In the genomic region with DNA sequence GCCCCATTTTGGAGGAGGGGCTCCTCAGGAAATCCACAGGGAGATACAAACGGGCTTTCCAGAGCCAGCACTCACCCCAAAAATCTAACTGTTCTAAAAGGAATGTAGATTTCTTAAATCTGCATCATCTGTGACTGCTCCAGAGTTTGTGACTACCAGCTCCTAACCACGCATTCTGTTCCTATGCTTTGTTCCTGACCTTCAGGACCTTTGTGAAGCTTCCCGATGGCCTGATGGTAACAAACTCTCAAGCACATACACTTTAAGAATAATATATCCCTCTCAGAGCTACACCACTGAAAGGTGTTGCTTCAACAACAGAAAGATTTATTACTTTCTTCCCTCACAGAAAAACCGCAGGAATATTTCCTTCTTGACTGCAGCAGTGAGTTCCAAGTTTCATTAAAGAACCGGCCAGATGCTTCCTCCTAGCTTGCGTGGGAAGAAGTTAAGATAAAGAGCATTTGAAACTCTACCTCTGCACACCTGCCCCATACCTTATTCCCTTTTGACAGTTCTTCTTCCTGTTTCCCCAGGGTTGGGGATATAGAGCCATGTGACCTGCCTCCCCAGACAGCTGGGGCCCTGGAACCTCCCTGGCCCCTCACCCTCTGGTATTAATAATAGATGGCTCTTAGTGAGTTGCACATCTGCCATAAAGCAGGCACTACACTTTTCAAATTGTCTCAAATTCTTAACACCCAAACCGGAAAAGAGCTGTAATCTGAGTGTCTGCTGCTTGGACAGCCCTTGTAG, we compare ENCODE assay signal across 8 cellular contexts. TPM values are rescaled to one million over a fixed set of nuclear protein-coding genes. Genes with fewer than 3 reads are reported as not detected.
DNase-seq lines count a peak whose midpoint lies in the region; ATAC-seq, FAIRE-seq and TF ChIP-seq lines count a peak whose summit lies in the region.

No MANE protein-coding gene starts in this region.

- peak overlapping the region; percentile 44 for H3K4me3 Mint-ChIP-seq in activated naive CD4-positive, alpha-beta T cell treated with anti-CD3 and anti-CD28 coated beads, Interleukin-2, amount 10 ng/mL, durations not matched to agents 7 days and 5 days

- H3K36me3 Mint-ChIP-seq in activated naive CD4-positive, alpha-beta T cell treated with anti-CD3 and anti-CD28 coated beads, Interleukin-2, amount 10 ng/mL, durations not matched to agents 7 days and 5 days = peaks cover 3% of the 10 kb centered on the region

- no peak overlapping the region for H3K4me3 ChIP-seq in esophagus muscularis mucosa

- peak overlapping the region; percentile 96 for H3K27ac Mint-ChIP-seq in activated naive CD4-positive, alpha-beta T cell treated with anti-CD3 and anti-CD28 coated beads, Interleukin-2, amount 10 ng/mL, durations not matched to agents 7 days and 5 days

- no peak for TF ChIP-seq CTCF in esophagus muscularis mucosa (IDR thresholded peaks at IDR 0.05)

- peaks cover 34 to 68% (median 60%) of the 10 kb centered on the region in 4 donors for H3K4me1 ChIP-seq in esophagus muscularis mucosa

- no peak for TF ChIP-seq POLR2A in esophagus muscularis mucosa (IDR thresholded peaks at IDR 0.05; ENCODE audit: low read depth)

- no peaks in the 10 kb centered on the region for H3K27me3 ChIP-seq in esophagus muscularis mucosa

- intact Hi-C loops in esophagus muscularis mucosa (cut with DNase I) = no loop called here

- H3K27me3 Mint-ChIP-seq in activated naive CD4-positive, alpha-beta T cell treated with anti-CD3 and anti-CD28 coated beads, Interleukin-2, amount 10 ng/mL, durations not matched to agents 7 days and 5 days = no peaks in the 10 kb centered on the region

- H3K4me1 Mint-ChIP-seq in activated naive CD4-positive, alpha-beta T cell treated with anti-CD3 and anti-CD28 coated beads, Interleukin-2, amount 10 ng/mL, durations not matched to agents 7 days and 5 days = peaks cover 97% of the 10 kb centered on the region

- no peak for TF ChIP-seq EP300 in esophagus muscularis mucosa (IDR thresholded peaks at IDR 0.05)

- no peaks in the 10 kb centered on the region for H3K36me3 ChIP-seq in esophagus muscularis mucosa

- no peaks in the 10 kb centered on the region for H3K9me3 Mint-ChIP-seq in activated naive CD4-positive, alpha-beta T cell treated with anti-CD3 and anti-CD28 coated beads, Interleukin-2, amount 10 ng/mL, durations not matched to agents 7 days and 5 days

- H3K27ac ChIP-seq in esophagus muscularis mucosa (replicated peaks in 1 of 4) = peak overlapping the region in 3 of 4 donors; percentile 0 to 25 (median 8)

- CTCF ChIA-PET in activated naive CD4-positive, alpha-beta T cell treated with anti-CD3 and anti-CD28 coated beads, Interleukin-2, amount 10 ng/mL, durations not matched to agents 7 days and 5 days (lab: Charles Lee) = interaction anchor here (0.7 to 2.3 kb wide), 5 partner anchors 11 to 67 kb away, joined by 3 to 9 read pairs (median 4); no protein-coding TSS in a partner anchor

- DNase-seq in activated naive CD4-positive, alpha-beta T cell treated with anti-CD3 and anti-CD28 coated beads, Interleukin-2, amount 10 ng/mL, durations not matched to agents 7 days and 5 days = no peak
- no peak for DNase-seq in activated naive CD4-positive, alpha-beta T cell treated with Interleukin-2 at 50 U/mL for 16 hours
- DNase-seq in NCI-H226 (peak; percentile 89), esophagus muscularis mucosa (ENCODE audit: extremely low spot score) (no peak), urothelium cell line (ENCODE audit: low spot score) (peak; percentile 72)

- H3K9me3 ChIP-seq in esophagus muscularis mucosa = no peaks in the 10 kb centered on the region

- 45% methylated on average over 7 of the region's 7 CpGs for WGBS in esophagus muscularis mucosa

- no peak for FAIRE-seq in urothelium cell line (lab: Jason Lieb, UNC)

- ATAC-seq in GM21723 (IDR thresholded peaks at IDR 0.05; ENCODE audit: unreplicated experiment) = no peak
- ATAC-seq in GM19023 (IDR thresholded peaks at IDR 0.05; ENCODE audit: unreplicated experiment) = no peak
- no peak for ATAC-seq in HG03097 (IDR thresholded peaks at IDR 0.05; ENCODE audit: low FRiP score, unreplicated experiment)

RNA-seq across cellular contexts. Expression of a gene that starts 40.2 kb away (rescaled TPM):
- 10 to 100 TPM; 14.5 to 23.2 (median 17.8) TPM for total RNA-seq in esophagus muscularis mucosa

Comparison
In these comparisons a context has a peak if more than half of its experiments do, and no peak if none do; other contexts are left out.
1. DNase-seq: peak in NCI-H226 (single experiment) and urothelium cell line (single experiment); none in activated naive CD4-positive, alpha-beta T cell treated with anti-CD3 and anti-CD28 coated beads, Interleukin-2, amount 10 ng/mL, durations not matched to agents 7 days and 5 days (single experiment), activated naive CD4-positive, alpha-beta T cell treated with Interleukin-2 at 50 U/mL for 16 hours (single experiment) and esophagus muscularis mucosa (single experiment).